ENCODE assay signal across 26 cellular contexts in the genomic region with DNA sequence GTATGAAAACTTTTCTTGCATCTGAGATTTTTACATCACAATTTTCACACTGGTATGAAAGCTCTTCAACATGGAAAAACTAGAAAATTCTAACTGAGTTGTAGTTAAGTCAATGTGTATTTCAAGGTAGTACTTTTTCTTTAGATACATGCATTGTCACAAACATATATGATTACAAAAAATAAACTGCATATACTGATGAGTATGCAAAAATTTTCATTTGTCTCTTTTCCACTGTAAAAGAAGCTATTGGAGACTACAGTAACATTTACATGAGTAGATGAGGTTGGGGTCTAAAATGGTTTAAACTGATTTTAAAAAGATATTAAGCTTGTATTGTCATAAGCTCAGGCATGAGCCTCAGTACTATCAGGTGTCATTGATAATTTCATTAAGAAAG.
"Had no signal": no experiment of that assay in that cellular context is flagged by ENCODE, and none has a peak within 500 bp of the region (broad histone marks: within the 10 kb centered on the region; RNA-seq: fewer than 3 reads in every experiment).

No MANE protein-coding gene starts in this region.

- H3K4me1 Mint-ChIP-seq: memory B cell had no signal

- H3K27ac ChIP-seq: colonic mucosa, epithelial cell of prostate, esophagus squamous epithelium, gastrocnemius medialis, heart right ventricle, left lung had no signal

- H3K36me3 ChIP-seq: colonic mucosa, esophagus squamous epithelium, gastrocnemius medialis, left lung had no signal

- H3K4me1 ChIP-seq: colonic mucosa, esophagus squamous epithelium, gastrocnemius medialis, heart right ventricle, left lung had no signal

- FAIRE-seq: islet of Langerhans, keratinocyte had no signal

- ATAC-seq: effector memory CD8-positive, alpha-beta T cell; esophagus mucosa; gastrocnemius medialis; heart right ventricle; left cardiac atrium; left ventricle myocardium superior had no signal

- H3K36me3 Mint-ChIP-seq: memory B cell had no signal

- H3K4me3 Mint-ChIP-seq: dendritic cell treated with granulocyte-macrophage colony-stimulating factor and Interleukin-4, amounts not matched to agents 40 ng/mL and 50 ng/mL, for 4 days; effector memory CD8-positive, alpha-beta T cell; endodermal cell; memory B cell had no signal

- H3K27ac Mint-ChIP-seq: dendritic cell treated with granulocyte-macrophage colony-stimulating factor and Interleukin-4, amounts not matched to agents 40 ng/mL and 50 ng/mL, for 4 days; effector memory CD8-positive, alpha-beta T cell; endodermal cell; memory B cell had no signal

- H3K4me3 ChIP-seq: colonic mucosa, esophagus squamous epithelium, gastrocnemius medialis, heart right ventricle, left lung, lung had no signal

- H3K9me3 Mint-ChIP-seq: dendritic cell treated with granulocyte-macrophage colony-stimulating factor and Interleukin-4, amounts not matched to agents 40 ng/mL and 50 ng/mL, for 4 days; effector memory CD8-positive, alpha-beta T cell had no signal

- DNase-seq: colonic mucosa; cortex of kidney; effector CD8-positive, alpha-beta T cell; effector memory CD8-positive, alpha-beta T cell; endodermal cell; erythroblast; esophagus squamous epithelium; foreskin melanocyte; gastrocnemius medialis; glutamatergic neuron; head of caudate nucleus; heart right ventricle; hippocampal formation; left cardiac atrium; left lung; left ventricle myocardium superior; mammary epithelial cell; mesendoderm; midbrain had no signal

- H3K9me3 ChIP-seq: colonic mucosa, esophagus squamous epithelium, gastrocnemius medialis, heart right ventricle, left lung had no signal

- H3K27me3 ChIP-seq: colonic mucosa, esophagus squamous epithelium, gastrocnemius medialis had no signal
